In genomic region chr11:43919852-43920597, GRCh38 we compare ENCODE assay signal across 10 cellular contexts. TPM values are rescaled to one million over a fixed set of nuclear protein-coding genes. Genes with fewer than 3 reads are reported as not detected.
DNase-seq lines count a peak whose midpoint lies in the region; TF ChIP-seq lines count a peak whose summit lies in the region.
"Had no signal": no experiment of that assay in that cellular context is flagged by ENCODE, and none has a peak within 500 bp of the region (broad histone marks: within the 10 kb centered on the region; RNA-seq: fewer than 3 reads in every experiment).

No MANE protein-coding gene starts in this region.

- peak overlapping the region; percentile 26 for H3K27ac ChIP-seq in A673 (ENCODE audit: low read depth, low read length, poor library complexity, severe bottlenecking)
- peak overlapping the region; percentile 33 to 85 (median 70) for H3K27ac ChIP-seq in Peyer's patch
- H3K27ac ChIP-seq in ovary, result peak overlapping the region; percentile 93 to 96

- TF ChIP-seq EP300 in ovary (IDR thresholded peaks at IDR 0.05), result no peak

- TF ChIP-seq POLR2A in Peyer's patch (IDR thresholded peaks at IDR 0.05) (no peak), ovary (IDR thresholded peaks at IDR 0.05) (no peak)

- H3K36me3 ChIP-seq in A673 (ENCODE audit: insufficient read depth, low read length, poor library complexity, severe bottlenecking) (peaks cover 27% of the 10 kb centered on the region), Peyer's patch (peaks cover 0 to 21% (median 0%) of the 10 kb centered on the region in 3 donors), ovary (no peaks in the 10 kb centered on the region)

- H3K4me3 ChIP-seq in A673 (ENCODE audit: low read depth, low read length, poor library complexity, severe bottlenecking) (no peak overlapping the region), Peyer's patch (no peak overlapping the region), fibroblast of villous mesenchyme (ENCODE audit: low read depth, low read length) (no peak overlapping the region), ovary (no peak overlapping the region)

- intact Hi-C loops in A673 (cut with micrococcal nuclease; ENCODE audit: unreplicated experiment), result no loop called here
- intact Hi-C loops in ovary (cut with DNase I), result no loop called here
- intact Hi-C loops in activated T-helper 2 cell treated with anti-CD3 and anti-CD28 coated beads, Interferon-gamma antibody, Interleukin-2, Interleukin-4, amounts not matched to agents 10 μg/mL and 5 μg/mL and 100 μg/mL, durations not matched to agents 14 hours and 24 hours and 36 hours (cut with micrococcal nuclease), result loop anchor here (2.0 kb wide), 1 partner anchor 51 kb away; no protein-coding TSS in a partner anchor

- WGBS in ovary, 3 donors, result 54 to 56% (median 56%) methylated on average over 14 of the region's 14 CpGs

- DNase-seq in A673 (ENCODE audit: low spot score) (no peak), Peyer's patch (no peak), fibroblast of villous mesenchyme (ENCODE audit: low read depth) (peak; percentile 87), ovary (peak in 3 of 5 donors; percentile 69 to 80 (median 75)), LoVo (ENCODE audit: low spot score) (no peak), NCI-H748 treated with DMSO at 0.1 percent for 48 hours (lab: John Stamatoyannopoulos, UW) (no peak)
- no peak for DNase-seq in activated T-helper 2 cell treated with anti-CD3 and anti-CD28 coated beads, Interferon-gamma antibody, Interleukin-2, Interleukin-4, amounts not matched to agents 10 μg/mL and 5 μg/mL and 100 μg/mL, durations not matched to agents 14 hours and 24 hours and 36 hours (ENCODE audit: low spot score)
- DNase-seq in activated naive CD4-positive, alpha-beta T cell treated with Interleukin-2 at 50 U/mL for 16 hours, result no peak

- CTCF ChIA-PET in A673 (lab: Charles Lee), result interaction anchor here (0.5 kb wide), 1 partner anchor 113 kb away, joined by 5 read pairs; no protein-coding TSS in a partner anchor

- no peaks in the 10 kb centered on the region for H3K27me3 ChIP-seq in A673 (replicated peaks; ENCODE audit: insufficient read depth, low read depth, low read length, poor library complexity)
- no peaks in the 10 kb centered on the region for H3K27me3 ChIP-seq in Peyer's patch
- no peaks in the 10 kb centered on the region for H3K27me3 ChIP-seq in ovary

- no peaks in the 10 kb centered on the region for H3K9me3 Mint-ChIP-seq in activated T-helper 2 cell treated with anti-CD3 and anti-CD28 coated beads, Interferon-gamma antibody, Interleukin-2, Interleukin-4, amounts not matched to agents 10 μg/mL and 5 μg/mL and 100 μg/mL, durations not matched to agents 14 hours and 24 hours and 36 hours
- H3K9me3 Mint-ChIP-seq: activated CD8-positive, alpha-beta T cell treated with anti-CD3 and anti-CD28 coated beads for 36 hours; brain had no signal

- no peak overlapping the region for H3K4me3 Mint-ChIP-seq in activated T-helper 2 cell treated with anti-CD3 and anti-CD28 coated beads, Interferon-gamma antibody, Interleukin-2, Interleukin-4, amounts not matched to agents 10 μg/mL and 5 μg/mL and 100 μg/mL, durations not matched to agents 14 hours and 24 hours and 36 hours (ENCODE audit: low read depth)
- H3K4me3 Mint-ChIP-seq: activated CD8-positive, alpha-beta T cell treated with anti-CD3 and anti-CD28 coated beads for 36 hours; brain had no signal

- H3K4me1 Mint-ChIP-seq in activated T-helper 2 cell treated with anti-CD3 and anti-CD28 coated beads, Interferon-gamma antibody, Interleukin-2, Interleukin-4, amounts not matched to agents 10 μg/mL and 5 μg/mL and 100 μg/mL, durations not matched to agents 14 hours and 24 hours and 36 hours (ENCODE audit: low read depth), result peaks cover 9% of the 10 kb centered on the region

- no peaks in the 10 kb centered on the region for H3K27me3 Mint-ChIP-seq in activated T-helper 2 cell treated with anti-CD3 and anti-CD28 coated beads, Interferon-gamma antibody, Interleukin-2, Interleukin-4, amounts not matched to agents 10 μg/mL and 5 μg/mL and 100 μg/mL, durations not matched to agents 14 hours and 24 hours and 36 hours (ENCODE audit: low read depth)
- H3K27me3 Mint-ChIP-seq: activated CD8-positive, alpha-beta T cell treated with anti-CD3 and anti-CD28 coated beads for 36 hours; brain had no signal

- H3K36me3 Mint-ChIP-seq in activated T-helper 2 cell treated with anti-CD3 and anti-CD28 coated beads, Interferon-gamma antibody, Interleukin-2, Interleukin-4, amounts not matched to agents 10 μg/mL and 5 μg/mL and 100 μg/mL, durations not matched to agents 14 hours and 24 hours and 36 hours (ENCODE audit: low read depth), result peaks cover 27% of the 10 kb centered on the region

- POLR2A ChIA-PET in A673 (lab: Charles Lee; ENCODE audit: low non-redundant PET), result no interaction called here

- H3K9me3 ChIP-seq in A673 (ENCODE audit: low read depth, low read length, poor library complexity, severe bottlenecking), result no peaks in the 10 kb centered on the region
- no peaks in the 10 kb centered on the region for H3K9me3 ChIP-seq in Peyer's patch
- H3K9me3 ChIP-seq in ovary, result no peaks in the 10 kb centered on the region

- no TSS peak for BruUV-seq in A673 (replicated peaks; lab: Mats Ljungman, UMichigan)

- TF ChIP-seq CTCF in A673 (conservative IDR thresholded peaks at IDR 0.05; ENCODE audit: low read depth, low read length) (no peak), Peyer's patch (IDR thresholded peaks at IDR 0.05) (no peak), fibroblast of villous mesenchyme (IDR thresholded peaks at IDR 0.05; ENCODE audit: insufficient read depth, low read depth, low read length) (no peak), ovary (IDR thresholded peaks at IDR 0.05) (no peak)

- H3K4me1 ChIP-seq in A673 (ENCODE audit: insufficient read depth, low read length, poor library complexity, severe bottlenecking) (peaks cover 21% of the 10 kb centered on the region), Peyer's patch (peaks cover 0 to 46% (median 6%) of the 10 kb centered on the region in 4 donors), ovary (ENCODE audit: insufficient read depth) (peaks cover 41% of the 10 kb centered on the region)

- H3K27ac Mint-ChIP-seq in activated T-helper 2 cell treated with anti-CD3 and anti-CD28 coated beads, Interferon-gamma antibody, Interleukin-2, Interleukin-4, amounts not matched to agents 10 μg/mL and 5 μg/mL and 100 μg/mL, durations not matched to agents 14 hours and 24 hours and 36 hours, result no peak overlapping the region

RNA-seq across cellular contexts. Expression of gene C11orf96, which starts 22.4 kb away (rescaled TPM):
- total RNA-seq in A673 (2021) (1.1 and 1.5 TPM in 2 replicates), Peyer's patch (10 to 100 TPM in 3 of 4 donors, 1 to 10 TPM in 1; 4.9 to 82.5 (median 31.6) TPM), fibroblast of villous mesenchyme (13.2 and 17.3 TPM in 2 replicates), ovary (1,000 to 10,000 TPM in 2 of 7 donors, 100 to 1,000 TPM in 5; 213 to 1,276 (median 506) TPM)
- polyA plus RNA-seq in ovary, result 100 to 1,000 TPM in 1 of 2 donors, 10 to 100 TPM in 1; 35.9 to 218 TPM
- 2.2 and 2.8 TPM in 2 replicates for total RNA-seq in activated T-helper 2 cell treated with anti-CD3 and anti-CD28 coated beads, Interferon-gamma antibody, Interleukin-2, Interleukin-4, amounts not matched to agents 10 μg/mL and 5 μg/mL and 100 μg/mL, durations not matched to agents 14 hours and 24 hours and 36 hours

RNA-seq across cellular contexts. Expression of gene ALKBH3, which starts 39.4 kb away (rescaled TPM):
- 94.4 and 96.6 TPM in 2 replicates for total RNA-seq in A673 (2021)
- total RNA-seq in Peyer's patch, result 10 to 100 TPM; 24.4 to 83.3 (median 28.2) TPM
- 33.7 and 51.5 TPM in 2 replicates for total RNA-seq in fibroblast of villous mesenchyme
- total RNA-seq in ovary, result 10 to 100 TPM; 25.4 to 53.5 (median 32.2) TPM
- polyA plus RNA-seq in ovary, result 10 to 100 TPM; 30.4 to 36.6 TPM
- total RNA-seq in activated T-helper 2 cell treated with anti-CD3 and anti-CD28 coated beads, Interferon-gamma antibody, Interleukin-2, Interleukin-4, amounts not matched to agents 10 μg/mL and 5 μg/mL and 100 μg/mL, durations not matched to agents 14 hours and 24 hours and 36 hours, result 32.2 and 32.7 TPM in 2 replicates

Comparison
In these comparisons a context has a peak if more than half of its experiments do, and no peak if none do; other contexts are left out.
1. DNase-seq: peak in fibroblast of villous mesenchyme (single experiment) and ovary (3 of 5); none in A673 (single experiment), Peyer's patch (0 of 3), LoVo (single experiment), activated T-helper 2 cell treated with anti-CD3 and anti-CD28 coated beads, Interferon-gamma antibody, Interleukin-2, Interleukin-4, amounts not matched to agents 10 μg/mL and 5 μg/mL and 100 μg/mL, durations not matched to agents 14 hours and 24 hours and 36 hours (single experiment), NCI-H748 treated with DMSO at 0.1 percent for 48 hours (single experiment) and activated naive CD4-positive, alpha-beta T cell treated with Interleukin-2 at 50 U/mL for 16 hours (single experiment).
2. H3K27ac ChIP-seq: peak in every context shown above with its lines; median percentile 94 in ovary; 70 in Peyer's patch; 26 in A673.